1 cellular context compared by ENCODE assay signal in the genomic region with DNA sequence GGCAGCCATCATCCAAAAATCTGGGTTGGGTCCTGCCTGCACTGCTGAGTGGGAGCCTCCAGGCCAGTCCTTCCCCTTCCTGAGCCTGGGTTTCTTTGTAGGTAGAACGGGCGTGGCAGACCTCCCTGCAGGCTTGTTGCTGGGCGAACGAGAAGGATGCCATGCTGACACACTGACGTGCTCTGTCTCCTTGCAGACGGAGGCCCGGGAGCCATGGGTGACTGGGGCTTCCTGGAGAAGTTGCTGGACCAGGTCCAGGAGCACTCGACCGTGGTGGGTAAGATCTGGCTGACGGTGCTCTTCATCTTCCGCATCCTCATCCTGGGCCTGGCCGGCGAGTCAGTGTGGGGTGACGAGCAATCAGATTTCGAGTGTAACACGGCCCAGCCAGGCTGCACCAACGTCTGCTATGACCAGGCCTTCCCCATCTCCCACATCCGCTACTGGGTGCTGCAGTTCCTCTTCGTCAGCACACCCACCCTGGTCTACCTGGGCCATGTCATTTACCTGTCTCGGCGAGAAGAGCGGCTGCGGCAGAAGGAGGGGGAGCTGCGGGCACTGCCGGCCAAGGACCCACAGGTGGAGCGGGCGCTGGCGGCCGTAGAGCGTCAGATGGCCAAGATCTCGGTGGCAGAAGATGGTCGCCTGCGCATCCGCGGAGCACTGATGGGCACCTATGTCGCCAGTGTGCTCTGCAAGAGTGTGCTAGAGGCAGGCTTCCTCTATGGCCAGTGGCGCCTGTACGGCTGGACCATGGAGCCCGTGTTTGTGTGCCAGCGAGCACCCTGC.
TF ChIP-seq lines count a peak whose summit lies in the region.

No MANE protein-coding gene starts in this region.

TF ChIP-seq in HepG2, 621 proteins besides CTCF, POLR2A, EP300 and RAD21:
- TF ChIP-seq, protein P1, sequence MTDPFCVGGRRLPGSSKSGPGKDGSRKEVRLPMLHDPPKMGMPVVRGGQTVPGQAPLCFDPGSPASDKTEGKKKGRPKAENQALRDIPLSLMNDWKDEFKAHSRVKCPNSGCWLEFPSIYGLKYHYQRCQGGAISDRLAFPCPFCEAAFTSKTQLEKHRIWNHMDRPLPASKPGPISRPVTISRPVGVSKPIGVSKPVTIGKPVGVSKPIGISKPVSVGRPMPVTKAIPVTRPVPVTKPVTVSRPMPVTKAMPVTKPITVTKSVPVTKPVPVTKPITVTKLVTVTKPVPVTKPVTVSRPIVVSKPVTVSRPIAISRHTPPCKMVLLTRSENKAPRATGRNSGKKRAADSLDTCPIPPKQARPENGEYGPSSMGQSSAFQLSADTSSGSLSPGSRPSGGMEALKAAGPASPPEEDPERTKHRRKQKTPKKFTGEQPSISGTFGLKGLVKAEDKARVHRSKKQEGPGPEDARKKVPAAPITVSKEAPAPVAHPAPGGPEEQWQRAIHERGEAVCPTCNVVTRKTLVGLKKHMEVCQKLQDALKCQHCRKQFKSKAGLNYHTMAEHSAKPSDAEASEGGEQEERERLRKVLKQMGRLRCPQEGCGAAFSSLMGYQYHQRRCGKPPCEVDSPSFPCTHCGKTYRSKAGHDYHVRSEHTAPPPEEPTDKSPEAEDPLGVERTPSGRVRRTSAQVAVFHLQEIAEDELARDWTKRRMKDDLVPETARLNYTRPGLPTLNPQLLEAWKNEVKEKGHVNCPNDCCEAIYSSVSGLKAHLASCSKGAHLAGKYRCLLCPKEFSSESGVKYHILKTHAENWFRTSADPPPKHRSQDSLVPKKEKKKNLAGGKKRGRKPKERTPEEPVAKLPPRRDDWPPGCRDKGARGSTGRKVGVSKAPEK (CRISPR knock-in tag; IDR thresholded peaks at IDR 0.05; ENCODE audit: borderline replicate concordance) = no peak
- no peak for TF ChIP-seq SYNCRIP (IDR thresholded peaks at IDR 0.05; ENCODE audit: insufficient read depth, low read depth, low read length)
- no peak for TF ChIP-seq FOXA3 (CRISPR knock-in tag; IDR thresholded peaks at IDR 0.05)
- TF ChIP-seq HOXA5 (CRISPR knock-in tag; IDR thresholded peaks at IDR 0.05) = no peak
- no peak for TF ChIP-seq HDAC6 (IDR thresholded peaks at IDR 0.05; ENCODE audit: low read depth, low read length)
- no peak for TF ChIP-seq FOXJ3 (CRISPR knock-in tag; IDR thresholded peaks at IDR 0.05; ENCODE audit: borderline replicate concordance)
- TF ChIP-seq, protein P2, sequence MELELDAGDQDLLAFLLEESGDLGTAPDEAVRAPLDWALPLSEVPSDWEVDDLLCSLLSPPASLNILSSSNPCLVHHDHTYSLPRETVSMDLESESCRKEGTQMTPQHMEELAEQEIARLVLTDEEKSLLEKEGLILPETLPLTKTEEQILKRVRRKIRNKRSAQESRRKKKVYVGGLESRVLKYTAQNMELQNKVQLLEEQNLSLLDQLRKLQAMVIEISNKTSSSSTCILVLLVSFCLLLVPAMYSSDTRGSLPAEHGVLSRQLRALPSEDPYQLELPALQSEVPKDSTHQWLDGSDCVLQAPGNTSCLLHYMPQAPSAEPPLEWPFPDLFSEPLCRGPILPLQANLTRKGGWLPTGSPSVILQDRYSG (CRISPR knock-in tag; IDR thresholded peaks at IDR 0.05) = no peak
- no peak for TF ChIP-seq SALL1 (CRISPR knock-in tag; IDR thresholded peaks at IDR 0.05)
- TF ChIP-seq ZNF234 (CRISPR knock-in tag; conservative IDR thresholded peaks at IDR 0.05) = no peak
- no peak for TF ChIP-seq BRD4 (CRISPR knock-in tag; IDR thresholded peaks at IDR 0.05)
- TF ChIP-seq ZHX2 (IDR thresholded peaks at IDR 0.05; ENCODE audit: low read depth) = no peak
- no peak for TF ChIP-seq ZHX2 (CRISPR knock-in tag; IDR thresholded peaks at IDR 0.05; ENCODE audit: borderline replicate concordance)
- TF ChIP-seq, protein P3, sequence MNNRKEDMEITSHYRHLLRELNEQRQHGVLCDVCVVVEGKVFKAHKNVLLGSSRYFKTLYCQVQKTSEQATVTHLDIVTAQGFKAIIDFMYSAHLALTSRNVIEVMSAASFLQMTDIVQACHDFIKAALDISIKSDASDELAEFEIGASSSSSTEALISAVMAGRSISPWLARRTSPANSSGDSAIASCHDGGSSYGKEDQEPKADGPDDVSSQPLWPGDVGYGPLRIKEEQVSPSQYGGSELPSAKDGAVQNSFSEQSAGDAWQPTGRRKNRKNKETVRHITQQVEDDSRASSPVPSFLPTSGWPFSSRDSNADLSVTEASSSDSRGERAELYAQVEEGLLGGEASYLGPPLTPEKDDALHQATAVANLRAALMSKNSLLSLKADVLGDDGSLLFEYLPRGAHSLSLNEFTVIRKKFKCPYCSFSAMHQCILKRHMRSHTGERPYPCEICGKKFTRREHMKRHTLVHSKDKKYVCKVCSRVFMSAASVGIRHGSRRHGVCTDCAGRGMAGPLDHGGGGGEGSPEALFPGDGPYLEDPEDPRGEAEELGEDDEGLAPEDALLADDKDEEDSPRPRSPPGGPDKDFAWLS (CRISPR knock-in tag; IDR thresholded peaks at IDR 0.05; ENCODE audit: borderline replicate concordance) = no peak
- TF ChIP-seq ZNF879 (CRISPR knock-in tag; IDR thresholded peaks at IDR 0.05) = no peak
- TF ChIP-seq NFKBIZ (CRISPR knock-in tag; IDR thresholded peaks at IDR 0.05) = no peak
